ENCODE assay signal across 12 cellular contexts in genomic region chr1:85334962-85335361, GRCh38. TPM values are rescaled to one million over a fixed set of nuclear protein-coding genes. Genes with fewer than 3 reads are reported as not detected.
DNase-seq lines count a peak whose midpoint lies in the region; ATAC-seq and TF ChIP-seq lines count a peak whose summit lies in the region.
"Had no signal": no experiment of that assay in that cellular context is flagged by ENCODE, and none has a peak within 500 bp of the region (broad histone marks: within the 10 kb centered on the region; RNA-seq: fewer than 3 reads in every experiment).

No MANE protein-coding gene starts in this region.

- DNase-seq in GF-D8 (lab: John Stamatoyannopoulos, UW) (peak; percentile 32), M059J (ENCODE audit: low read depth) (peak; percentile 78), endothelial cell (ENCODE audit: low spot score) (no peak), GM23338 (ENCODE audit: low spot score) (no peak), ACHN (no peak), SHP77 (lab: John Stamatoyannopoulos, UW) (no peak), NCI-H446 (lab: John Stamatoyannopoulos, UW) (no peak)
- DNase-seq: activated T-cell treated with anti-CD3 and anti-CD28 coated beads for 4 hours had no signal

- H4K20me1 ChIP-seq in GM23338 (replicated peaks; ENCODE audit: insufficient read depth), result no peaks in the 10 kb centered on the region

- no peak overlapping the region for H2AFZ ChIP-seq in GM23338

- H3K27ac Mint-ChIP-seq in endothelial cell (ENCODE audit: unreplicated experiment) (peak overlapping the region; percentile 34), GM23338 (no peak overlapping the region)
- H3K27ac Mint-ChIP-seq: dendritic cell treated with granulocyte-macrophage colony-stimulating factor and Interleukin-4, amounts not matched to agents 40 ng/mL and 50 ng/mL, for 4 days had no signal

- peaks cover 6% of the 10 kb centered on the region for H3K9me3 Mint-ChIP-seq in endothelial cell (ENCODE audit: unreplicated experiment)
- no peaks in the 10 kb centered on the region; the same call in 2 of the 3 replicates for H3K9me3 Mint-ChIP-seq in GM23338

- TF ChIP-seq CTCF in endothelial cell (IDR thresholded peaks at IDR 0.05; ENCODE audit: unreplicated experiment) (no peak), GM23338 (conservative IDR thresholded peaks at IDR 0.05; ENCODE audit: low read depth in 2 of 2) (no peak)

- in situ Hi-C loops in ACHN (cut with HindIII; ENCODE audit: low pct_ligation_motif_present, low pct_unique_long_range_greater_than_20kb, low sequenced_read_pairs), result no loop called here

- peaks cover 12% of the 10 kb centered on the region for H3K4me1 ChIP-seq in GM23338 (ENCODE audit: insufficient read depth)

- no peaks in the 10 kb centered on the region for H3F3A ChIP-seq in GM23338 (replicated peaks; ENCODE audit: low read depth)

- H3K9me2 ChIP-seq in GM23338 (ENCODE audit: insufficient read depth), result no peaks in the 10 kb centered on the region

- no peaks in the 10 kb centered on the region for H3K27me3 ChIP-seq in GM23338 (ENCODE audit: insufficient read depth)

- H3K79me2 ChIP-seq in GM23338 (replicated peaks; ENCODE audit: insufficient read depth), result no peaks in the 10 kb centered on the region

- peaks cover 6% of the 10 kb centered on the region for H3K27me3 Mint-ChIP-seq in endothelial cell (ENCODE audit: unreplicated experiment)
- H3K27me3 Mint-ChIP-seq in GM23338 (ENCODE audit: insufficient read depth, low read depth, poor library complexity), result no peaks in the 10 kb centered on the region

- no peaks in the 10 kb centered on the region for H3K36me3 ChIP-seq in GM23338 (ENCODE audit: insufficient read depth)

- H3K4me3 Mint-ChIP-seq in endothelial cell (ENCODE audit: unreplicated experiment) (no peak overlapping the region), GM23338 (no peak overlapping the region)
- H3K4me3 Mint-ChIP-seq: dendritic cell treated with granulocyte-macrophage colony-stimulating factor and Interleukin-4, amounts not matched to agents 40 ng/mL and 50 ng/mL, for 4 days; neural crest cell had no signal

- H3K4me1 Mint-ChIP-seq in endothelial cell (ENCODE audit: unreplicated experiment), result peaks cover 34% of the 10 kb centered on the region
- peaks cover 16% of the 10 kb centered on the region for H3K4me1 Mint-ChIP-seq in GM23338
- H3K4me1 Mint-ChIP-seq: neural crest cell had no signal

- no peak overlapping the region for H3K4me3 ChIP-seq in GM23338

- H3K4me2 ChIP-seq in GM23338, result no peak overlapping the region

- H3K36me3 Mint-ChIP-seq in endothelial cell (ENCODE audit: low read depth, unreplicated experiment), result peaks cover 8% of the 10 kb centered on the region
- H3K36me3 Mint-ChIP-seq in GM23338 (ENCODE audit: low read depth), result peaks cover 5% of the 10 kb centered on the region; the same call in 2 of the 3 replicates

- no peak overlapping the region for H3K27ac ChIP-seq in GM23338 (ENCODE audit: low read depth)
- H3K27ac ChIP-seq: C4-2B had no signal

- ATAC-seq in GM21786 (IDR thresholded peaks at IDR 0.05; ENCODE audit: unreplicated experiment) (peak; percentile 57), GM23338 (no peak)

TF ChIP-seq in GM23338, 12 proteins besides CTCF, POLR2A, EP300 and RAD21:
- TF ChIP-seq ZNF462 (CRISPR knock-in tag; IDR thresholded peaks at IDR 0.05) (no peak), EZH2 (IDR thresholded peaks at IDR 0.05; ENCODE audit: low read depth, unreplicated experiment) (no peak), ZNF331 (CRISPR knock-in tag; IDR thresholded peaks at IDR 0.05; ENCODE audit: low read depth) (no peak), NANOG (IDR thresholded peaks at IDR 0.05; ENCODE audit: borderline replicate concordance) (no peak), EZH2phosphoT487 (IDR thresholded peaks at IDR 0.05; ENCODE audit: unreplicated experiment) (no peak), JUNB (IDR thresholded peaks at IDR 0.05; ENCODE audit: unreplicated experiment) (no peak)
TF ChIP-seq in GM23338: peak in this region for 0.

RNA-seq across cellular contexts. Expression of gene BCL10, which starts 58.5 kb away (rescaled TPM):
- total RNA-seq in M059J (2014; rRNA removed; shearing (Covaris generic)), result 35.6 and 42.2 TPM in 2 replicates
- total RNA-seq in endothelial cell (ENCODE audit: unreplicated experiment), result 33.6 TPM
- 23.1 and 27.8 TPM in 2 replicates for total RNA-seq in GM23338 (2014; rRNA removed; shearing (Covaris generic))
- 28.8 and 33.7 TPM in 2 replicates for polyA plus RNA-seq in GM23338 (2016; fragmentation: Nextera tagmentation; extraction: Ambion mirVana)

Comparison
In these comparisons a context has a peak if more than half of its experiments do, and no peak if none do; other contexts are left out.
1. DNase-seq: peak in GF-D8 (single experiment) and M059J (single experiment); none in endothelial cell (single experiment), GM23338 (single experiment), ACHN (single experiment), SHP77 (0 of 2) and NCI-H446 (0 of 2).